Comparison of ENCODE assay signal across 29 cellular contexts in genomic region chr1:199269241-199269640, GRCh38.
"Had no signal": no experiment of that assay in that cellular context is flagged by ENCODE, and none has a peak within 500 bp of the region (broad histone marks: within the 10 kb centered on the region; RNA-seq: fewer than 3 reads in every experiment).

No MANE protein-coding gene starts in this region.

- H3K27me3 Mint-ChIP-seq: activated naive CD8-positive, alpha-beta T cell treated with anti-CD3 and anti-CD28 coated beads for 36 hours; activated T-helper 17 cell treated with anti-CD3 and anti-CD28 coated beads, Interleukin-2, amount 50 U/mL, for 72 hours had no signal

- H3K36me3 Mint-ChIP-seq: activated naive CD4-positive, alpha-beta T cell treated with anti-CD3 and anti-CD28 coated beads, Interleukin-2, amount 50 U/mL, for 24 hours; WTC11 had no signal

- DNase-seq: activated CD4-positive, alpha-beta memory T cell treated with anti-CD3 and anti-CD28 coated beads, Interleukin-2, amount 10 ng/mL, durations not matched to agents 7 days and 5 days; activated CD4-positive, alpha-beta T cell treated with anti-CD3 and anti-CD28 coated beads for 1 hour; activated CD4-positive, alpha-beta T cell treated with anti-CD3 and anti-CD28 coated beads for 4 hours; activated CD4-positive, alpha-beta T cell treated with anti-CD3 and anti-CD28 coated beads, Interleukin-2, amount 10 ng/mL, durations not matched to agents 7 days and 5 days; activated CD4-positive, alpha-beta T cell treated with anti-CD3 and anti-CD28 coated beads, Interleukin-2, amount 50 U/mL, for 4 hours; activated CD8-positive, alpha-beta memory T cell treated with anti-CD3 and anti-CD28 coated beads, Interleukin-2, amount 50 U/mL, for 48 hours; activated effector memory CD4-positive, alpha-beta T cell treated with Interleukin-2 at 50 U/mL for 16 hours; activated naive CD4-positive, alpha-beta T cell treated with anti-CD3 and anti-CD28 coated beads for 36 hours; activated naive CD8-positive, alpha-beta T cell treated with anti-CD3 and anti-CD28 coated beads for 36 hours; activated naive CD8-positive, alpha-beta T cell treated with anti-CD3 and anti-CD28 coated beads, Interleukin-2, amount 50 U/mL, for 24 hours; activated T-cell treated with anti-CD3 and anti-CD28 coated beads for 4 hours; activated T-cell treated with anti-CD3 and anti-CD28 coated beads, Interleukin-2, amount 50 U/mL, for 4 hours; adrenal gland; amygdala; aorta; body of pancreas; caudate nucleus; colonic mucosa; dorsolateral prefrontal cortex; effector memory CD4-positive, alpha-beta T cell; endodermal cell; foreskin melanocyte; heart right ventricle; T-helper 2 cell had no signal

- H3K4me1 Mint-ChIP-seq: activated CD4-positive, alpha-beta memory T cell treated with anti-CD3 and anti-CD28 coated beads, Interleukin-2, amount 10 ng/mL, durations not matched to agents 7 days and 5 days; activated CD4-positive, alpha-beta T cell treated with anti-CD3 and anti-CD28 coated beads, Interleukin-2, amount 10 ng/mL, durations not matched to agents 7 days and 5 days had no signal

- H3K4me3 ChIP-seq: adrenal gland, body of pancreas, colonic mucosa, dorsolateral prefrontal cortex, gastroesophageal sphincter, heart right ventricle had no signal

- H3K4me3 Mint-ChIP-seq: activated CD4-positive, alpha-beta memory T cell treated with anti-CD3 and anti-CD28 coated beads, Interleukin-2, amount 10 ng/mL, durations not matched to agents 7 days and 5 days; activated CD4-positive, alpha-beta T cell treated with anti-CD3 and anti-CD28 coated beads, Interleukin-2, amount 10 ng/mL, durations not matched to agents 7 days and 5 days; activated naive CD4-positive, alpha-beta T cell treated with anti-CD3 and anti-CD28 coated beads for 36 hours; activated naive CD4-positive, alpha-beta T cell treated with anti-CD3 and anti-CD28 coated beads, Interleukin-2, amount 50 U/mL, for 24 hours; activated naive CD8-positive, alpha-beta T cell treated with anti-CD3 and anti-CD28 coated beads for 36 hours; activated naive CD8-positive, alpha-beta T cell treated with anti-CD3 and anti-CD28 coated beads, Interleukin-2, amount 50 U/mL, for 24 hours; activated T-cell treated with anti-CD3 and anti-CD28 coated beads, Interleukin-2, amount 50 U/mL, for 4 hours; activated T-helper 17 cell treated with anti-CD3 and anti-CD28 coated beads, Interleukin-2, amount 50 U/mL, for 72 hours; endodermal cell; WTC11 had no signal

- H3K9me3 Mint-ChIP-seq: activated CD4-positive, alpha-beta memory T cell treated with anti-CD3 and anti-CD28 coated beads, Interleukin-2, amount 10 ng/mL, durations not matched to agents 7 days and 5 days; activated CD4-positive, alpha-beta T cell treated with anti-CD3 and anti-CD28 coated beads, Interleukin-2, amount 10 ng/mL, durations not matched to agents 7 days and 5 days; activated naive CD4-positive, alpha-beta T cell treated with anti-CD3 and anti-CD28 coated beads for 36 hours; activated naive CD4-positive, alpha-beta T cell treated with anti-CD3 and anti-CD28 coated beads, Interleukin-2, amount 50 U/mL, for 24 hours; activated naive CD8-positive, alpha-beta T cell treated with anti-CD3 and anti-CD28 coated beads for 36 hours; activated naive CD8-positive, alpha-beta T cell treated with anti-CD3 and anti-CD28 coated beads, Interleukin-2, amount 50 U/mL, for 24 hours; activated T-cell treated with anti-CD3 and anti-CD28 coated beads, Interleukin-2, amount 50 U/mL, for 4 hours; activated T-helper 17 cell treated with anti-CD3 and anti-CD28 coated beads, Interleukin-2, amount 50 U/mL, for 72 hours; endodermal cell; WTC11 had no signal

- H3K27ac Mint-ChIP-seq: activated CD4-positive, alpha-beta memory T cell treated with anti-CD3 and anti-CD28 coated beads, Interleukin-2, amount 10 ng/mL, durations not matched to agents 7 days and 5 days; activated CD4-positive, alpha-beta T cell treated with anti-CD3 and anti-CD28 coated beads, Interleukin-2, amount 10 ng/mL, durations not matched to agents 7 days and 5 days; activated naive CD4-positive, alpha-beta T cell treated with anti-CD3 and anti-CD28 coated beads for 36 hours; activated naive CD8-positive, alpha-beta T cell treated with anti-CD3 and anti-CD28 coated beads for 36 hours; activated naive CD8-positive, alpha-beta T cell treated with anti-CD3 and anti-CD28 coated beads, Interleukin-2, amount 50 U/mL, for 24 hours; activated T-helper 17 cell treated with anti-CD3 and anti-CD28 coated beads, Interleukin-2, amount 50 U/mL, for 72 hours; endodermal cell; WTC11 had no signal

- ATAC-seq: activated naive CD8-positive, alpha-beta T cell treated with anti-CD3 and anti-CD28 coated beads, Interleukin-2, amount 50 U/mL, for 24 hours; activated T-cell treated with anti-CD3 and anti-CD28 coated beads, Interleukin-2, amount 50 U/mL, for 4 hours; activated T-helper 17 cell treated with anti-CD3 and anti-CD28 coated beads, Interleukin-2, amount 50 U/mL, for 72 hours; body of pancreas; esophagus mucosa; gastroesophageal sphincter; heart right ventricle; WTC11 had no signal
